In genomic region chr18:63421514-63421913, GRCh38 we compare ENCODE assay signal across 8 cellular contexts. TPM values are rescaled to one million over a fixed set of nuclear protein-coding genes. Genes with fewer than 3 reads are reported as not detected.
DNase-seq lines count a peak whose midpoint lies in the region; ATAC-seq and TF ChIP-seq lines count a peak whose summit lies in the region.

No MANE protein-coding gene starts in this region.

- H3K27ac ChIP-seq in Panc1 (ENCODE audit: low read length) = peak overlapping the region; percentile 88

- peak overlapping the region; percentile 100 for H3K4me3 Mint-ChIP-seq in progenitor cell of endocrine pancreas (ENCODE audit: low read depth)

- H3K27me3 ChIP-seq in Panc1 (ENCODE audit: control insufficient read depth, insufficient read depth, low read length) = no peaks in the 10 kb centered on the region

- no peaks in the 10 kb centered on the region for H3K36me3 Mint-ChIP-seq in progenitor cell of endocrine pancreas (ENCODE audit: insufficient read depth)

- CTCF ChIA-PET in Panc1 (lab: Charles Lee) = no interaction called here

- no peaks in the 10 kb centered on the region for H3K9me3 Mint-ChIP-seq in progenitor cell of endocrine pancreas (ENCODE audit: low read depth)

- H3K27ac Mint-ChIP-seq in progenitor cell of endocrine pancreas = peak overlapping the region; percentile 100

- BruUV-seq in Panc1 (replicated peaks; lab: Mats Ljungman, UMichigan) = no TSS peak

- H3K4me1 Mint-ChIP-seq in progenitor cell of endocrine pancreas (ENCODE audit: low read depth) = peaks cover 14% of the 10 kb centered on the region

- no peak for DNase-seq in Panc1 (ENCODE audit: low read depth, low spot score)
- DNase-seq in erythroblast (lab: John Stamatoyannopoulos, UW) = peak; percentile 47 to 65
- DNase-seq in progenitor cell of endocrine pancreas (ENCODE audit: low spot score, unreplicated experiment) = no peak
- DNase-seq in activated CD4-positive, CD25-positive, alpha-beta regulatory T cell (lab: John Stamatoyannopoulos, UW) = no peak
- DNase-seq in effector CD8-positive, alpha-beta T cell (lab: John Stamatoyannopoulos, UW) = no peak
- no peak for DNase-seq in NCI-H510A treated with DMSO at 0.1 percent for 48 hours (lab: John Stamatoyannopoulos, UW)

- no peak for TF ChIP-seq CTCF in Panc1 (IDR thresholded peaks at IDR 0.05)
- no peak for TF ChIP-seq CTCF in progenitor cell of endocrine pancreas (IDR thresholded peaks at IDR 0.05; ENCODE audit: unreplicated experiment)

- ATAC-seq in Panc1 (no peak), GM21447 (IDR thresholded peaks at IDR 0.05; ENCODE audit: unreplicated experiment) (no peak)

- intact Hi-C loops in Panc1 (cut with micrococcal nuclease; ENCODE audit: unreplicated experiment) = no loop called here

- peak overlapping the region; percentile 95 for H3K9ac ChIP-seq in ES-I3 (ENCODE audit: low read depth, low read length)

- H3K36me3 ChIP-seq in ES-I3 (ENCODE audit: insufficient read depth, low read length) (0 out of 2 replicates have a peak, but pooled peaks cover 2% of the 10 kb centered on the region), Panc1 (ENCODE audit: control insufficient read depth, insufficient read depth, low read length) (peaks cover 5% of the 10 kb centered on the region)

- in situ Hi-C loops in Panc1 (cut with HindIII; ENCODE audit: low pct_unique_long_range_greater_than_20kb, low sequenced_read_pairs) = no loop called here

- TF ChIP-seq POLR2A in erythroblast (IDR thresholded peaks at IDR 0.05; ENCODE audit: low read length) = no peak

- peaks cover 2% of the 10 kb centered on the region for H3K27me3 Mint-ChIP-seq in progenitor cell of endocrine pancreas

- H3K9me3 ChIP-seq in ES-I3 (ENCODE audit: control insufficient read depth, insufficient read depth, low read length) (no peaks in the 10 kb centered on the region), Panc1 (ENCODE audit: control insufficient read depth, insufficient read depth, low read depth, low read length) (no peaks in the 10 kb centered on the region)

- peaks cover 7% of the 10 kb centered on the region; the same call in 1 of the 2 replicates for H3K4me1 ChIP-seq in ES-I3 (ENCODE audit: insufficient read depth, low read length)
- no peaks in the 10 kb centered on the region for H3K4me1 ChIP-seq in Panc1 (ENCODE audit: control insufficient read depth, insufficient read depth, low read length)

- H3K4me3 ChIP-seq in Panc1 (ENCODE audit: low read depth in 2 of 2, low read length in 2 of 2) = peak overlapping the region; percentile 94 to 95

- POLR2A ChIA-PET in Panc1 (lab: Charles Lee) = no interaction called here

RNA-seq across cellular contexts. Expression of gene VPS4B, which starts 0.8 kb away (rescaled TPM):
- 44.5 TPM for total RNA-seq in Panc1 (2021; ENCODE audit: unreplicated experiment)
- polyA plus RNA-seq in Panc1 (2012; ENCODE audit: insufficient read length) = 26.7 TPM
- 49.1 and 56.4 TPM in 2 replicates for total RNA-seq in progenitor cell of endocrine pancreas

RNA-seq across cellular contexts. Expression of gene KDSR, which starts 54.5 kb away (rescaled TPM):
- total RNA-seq in Panc1 (2021; ENCODE audit: unreplicated experiment) = 29.8 TPM
- 24.2 TPM for polyA plus RNA-seq in Panc1 (2012; ENCODE audit: insufficient read length)
- total RNA-seq in progenitor cell of endocrine pancreas = 38.1 and 38.7 TPM in 2 replicates

RNA-seq across cellular contexts. Expression of gene SERPINB5, which starts 55.2 kb away (rescaled TPM):
- total RNA-seq in Panc1 (2021; ENCODE audit: unreplicated experiment) (not detected), progenitor cell of endocrine pancreas (0.22 TPM in 1 of 2 replicates, not detected in the other)
- polyA plus RNA-seq in Panc1 (2012; ENCODE audit: insufficient read length) = not detected

Comparison
In these comparisons a context has a peak if more than half of its experiments do, and no peak if none do; other contexts are left out.
1. DNase-seq: peak in erythroblast (2 of 2); none in Panc1 (single experiment), progenitor cell of endocrine pancreas (single experiment), activated CD4-positive, CD25-positive, alpha-beta regulatory T cell (0 of 4), effector CD8-positive, alpha-beta T cell (single experiment) and NCI-H510A treated with DMSO at 0.1 percent for 48 hours (single experiment).